ENCODE assay signal across 25 cellular contexts in genomic region chr22:40979198-40979597, GRCh38.
"Had no signal": no experiment of that assay in that cellular context is flagged by ENCODE, and none has a peak within 500 bp of the region (broad histone marks: within the 10 kb centered on the region; RNA-seq: fewer than 3 reads in every experiment).

No MANE protein-coding gene starts in this region.

- H3K36me3 ChIP-seq: neural progenitor cell, ovary, right lobe of liver, sigmoid colon, stomach, thoracic aorta, thyroid gland, tibial nerve, upper lobe of left lung, vagina had no signal

- ATAC-seq: natural killer cell; psoas muscle; right cardiac atrium; right lobe of liver; stimulated activated effector memory CD8-positive, alpha-beta T cell treated with anti-CD3 and anti-CD28 coated beads, Interleukin-12 subunit alpha, Interleukin-12 subunit beta, amount 100 ng/mL, for 72 hours; stimulated activated naive B cell treated with anti-CD40 and anti-IgM and Interleukin-4, amounts not matched to agents 10 μg/mL and 1 μg/mL and 100 μg/mL, for 72 hours had no signal

- H3K79me2 ChIP-seq: parathyroid adenoma had no signal

- H3K9me3 ChIP-seq: ovary, psoas muscle, right lobe of liver, sigmoid colon, stomach, thoracic aorta, thyroid gland, tibial nerve, upper lobe of left lung, vagina had no signal

- H3K27ac ChIP-seq: neural progenitor cell, ovary, parathyroid adenoma, psoas muscle, right lobe of liver, sigmoid colon, stomach, thoracic aorta, thyroid gland, tibial nerve, upper lobe of left lung, vagina had no signal

- H3K4me2 ChIP-seq: neural progenitor cell had no signal

- FAIRE-seq: small intestine, urothelium cell line had no signal

- H3K4me1 ChIP-seq: neural progenitor cell, parathyroid adenoma, right lobe of liver, stomach, thyroid gland, upper lobe of left lung, vagina had no signal

- H2AFZ ChIP-seq: neural progenitor cell, parathyroid adenoma had no signal

- DNase-seq: natural killer cell; occipital lobe; ovary; psoas muscle; right cardiac atrium; right lobe of liver; sigmoid colon; small intestine; stimulated activated CD4-positive, alpha-beta T cell treated with anti-CD3 and anti-CD28 coated beads, Interleukin-15, amount 100 ng/mL, for 24 hours; stimulated activated CD4-positive, alpha-beta T cell treated with anti-CD3 and anti-CD28 coated beads, Interleukin-2, amount 100 ng/mL, for 24 hours; stimulated activated CD4-positive, alpha-beta T cell treated with anti-CD3 and anti-CD28 coated beads, Interleukin-2, amount 100 ng/mL, for 48 hours; stimulated activated CD4-positive, alpha-beta T cell treated with anti-CD3 and anti-CD28 coated beads, Interleukin-4, amount 100 ng/mL, for 24 hours; stimulated activated naive B cell treated with anti-CD40 and anti-IgM and Interleukin-4, amounts not matched to agents 10 μg/mL and 1 μg/mL and 100 μg/mL, for 72 hours; stimulated activated naive CD4-positive, alpha-beta T cell treated with Interleukin-2 at 50 U/mL for 16 hours; stomach; thyroid gland; trophoblast cell; upper lobe of left lung had no signal

- H3K27me3 ChIP-seq: neural progenitor cell, ovary, right lobe of liver, sigmoid colon, stomach, thyroid gland, tibial nerve, upper lobe of left lung, vagina had no signal

- H3K4me3 ChIP-seq: neural progenitor cell, ovary, psoas muscle, right lobe of liver, sigmoid colon, stomach, thoracic aorta, thyroid gland, tibial nerve, upper lobe of left lung, vagina had no signal

- H3K9ac ChIP-seq: neural progenitor cell, parathyroid adenoma had no signal
